In genomic region chr5:127028822-127029457, GRCh38 we compare ENCODE assay signal across 8 cellular contexts. TPM values are rescaled to one million over a fixed set of nuclear protein-coding genes. Genes with fewer than 3 reads are reported as not detected.
DNase-seq lines count a peak whose midpoint lies in the region; ATAC-seq, FAIRE-seq and TF ChIP-seq lines count a peak whose summit lies in the region.

No MANE protein-coding gene starts in this region.

- no peak overlapping the region for H2AK5ac ChIP-seq in mesendoderm (ENCODE audit: low read length)

- in situ Hi-C loops in astrocyte of the spinal cord (cut with HindIII; ENCODE audit: low sequenced_read_pairs), result no loop called here

- H3K4me3 ChIP-seq in astrocyte of the spinal cord (ENCODE audit: low read depth, low read length) (peak overlapping the region; percentile 74), mesendoderm (ENCODE audit: low read length) (no peak overlapping the region)

- H3K79me1 ChIP-seq in mesendoderm (ENCODE audit: low read length), result no peaks in the 10 kb centered on the region

- peak overlapping the region; percentile 87 for H3K4me3 Mint-ChIP-seq in mesothelial cell of epicardium

- no peak overlapping the region for H3K27ac ChIP-seq in mesendoderm (ENCODE audit: low read depth, low read length)

- no peak overlapping the region for H2BK15ac ChIP-seq in mesendoderm (replicated peaks; ENCODE audit: low read depth)

- H3K27me3 ChIP-seq in mesendoderm (ENCODE audit: insufficient read depth, low read length, poor library complexity), result no peaks in the 10 kb centered on the region

- H3K18ac ChIP-seq in mesendoderm (ENCODE audit: low read length), result no peak overlapping the region

- H3K56ac ChIP-seq in mesendoderm (ENCODE audit: low read length), result no peak overlapping the region

- H3K4me2 ChIP-seq in mesendoderm (ENCODE audit: low read length), result no peak overlapping the region

- H3K9me3 Mint-ChIP-seq in mesothelial cell of epicardium, result no peaks in the 10 kb centered on the region

- TF ChIP-seq POLR2A in GM12891 (IDR thresholded peaks at IDR 0.05; ENCODE audit: low read depth, low read length), result no peak

- 100% methylated on average over 2 of the region's 12 CpGs for WGBS in mesendoderm (ENCODE audit: extremely low coverage, insufficient coverage, low lambda C conversion rate)

- FAIRE-seq in GM12891 (lab: Jason Lieb, UNC), result peak; percentile 81

- no peak overlapping the region for H3K4ac ChIP-seq in mesendoderm (ENCODE audit: low read depth, low read length)

- peaks cover 17% of the 10 kb centered on the region for H3K4me1 Mint-ChIP-seq in mesothelial cell of epicardium

- H3K36me3 Mint-ChIP-seq in mesothelial cell of epicardium, result no peaks in the 10 kb centered on the region

- no peak for TF ChIP-seq CTCF in astrocyte of the spinal cord (IDR thresholded peaks at IDR 0.05; ENCODE audit: low read depth, low read length)
- no peak for TF ChIP-seq CTCF in mesothelial cell of epicardium (IDR thresholded peaks at IDR 0.05; ENCODE audit: unreplicated experiment)

- H3K27me3 Mint-ChIP-seq in mesothelial cell of epicardium (ENCODE audit: low read depth), result peaks cover 61% of the 10 kb centered on the region

- H3K23ac ChIP-seq in mesendoderm (ENCODE audit: low read length), result no peak overlapping the region

- H2BK120ac ChIP-seq in mesendoderm (ENCODE audit: low read depth, low read length), result no peak overlapping the region

- H4K8ac ChIP-seq in mesendoderm (ENCODE audit: low read depth, low read length), result no peak overlapping the region

- no peak overlapping the region for H3K9ac ChIP-seq in mesendoderm (ENCODE audit: low read length)

- H3K79me2 ChIP-seq in mesendoderm (ENCODE audit: control insufficient read depth, insufficient read depth, low read length), result no peaks in the 10 kb centered on the region

- DNase-seq in GM12891 (ENCODE audit: insufficient read length, low spot score) (no peak), NCI-H2171 (lab: John Stamatoyannopoulos, UW) (peak; percentile 3), astrocyte of the spinal cord (ENCODE audit: low read depth, low spot score) (peak; percentile 22), mesothelial cell of epicardium (ENCODE audit: low spot score in 2 of 2, unreplicated experiment in 2 of 2) (no peak), mesendoderm (no peak), HK-2 (ENCODE audit: unreplicated experiment) (no peak), GM19240 (ENCODE audit: insufficient read length, low spot score) (no peak)

- H4K5ac ChIP-seq in mesendoderm (ENCODE audit: low read length), result no peak overlapping the region

- no peaks in the 10 kb centered on the region for H3K4me1 ChIP-seq in mesendoderm (ENCODE audit: control insufficient read depth, low read depth, low read length)

- H2BK5ac ChIP-seq in mesendoderm (ENCODE audit: low read length), result no peak overlapping the region

- no peak for ATAC-seq in GM19324 (IDR thresholded peaks at IDR 0.05; ENCODE audit: low FRiP score, unreplicated experiment)

- no peak overlapping the region for H3K27ac Mint-ChIP-seq in mesothelial cell of epicardium

- no peaks in the 10 kb centered on the region for H3K36me3 ChIP-seq in mesendoderm (ENCODE audit: control insufficient read depth, insufficient read depth, low read length)

TF ChIP-seq in GM12891, 5 proteins besides CTCF, POLR2A, EP300 and RAD21:
- TF ChIP-seq SPI1 (IDR thresholded peaks at IDR 0.05; ENCODE audit: low read depth, low read length), result peak; percentile 29; the same call in 1 of the 2 replicates
- TF ChIP-seq POU2F2 (IDR thresholded peaks at IDR 0.05; ENCODE audit: low read depth, low read length), result no peak
- TF ChIP-seq PAX5 (IDR thresholded peaks at IDR 0.05; ENCODE audit: insufficient read depth, low read length, severe bottlenecking), result no peak

RNA-seq across cellular contexts. Expression of gene MARCHF3, which starts 1.4 kb away (rescaled TPM):
- 6.4 TPM for polyA plus RNA-seq in GM12891 (2012; ENCODE audit: low read depth, missing spikeins)
- 8.0 to 9.4 TPM (median 8.5 TPM) in 3 replicates for total RNA-seq in mesothelial cell of epicardium
- polyA plus RNA-seq in mesendoderm (2013, experiment 1 of 2), result 5.2 TPM
- 4.5 TPM for polyA plus RNA-seq in mesendoderm (2013, experiment 2 of 2)

RNA-seq across cellular contexts. Expression of gene C5orf63, which starts 44.4 kb away (rescaled TPM):
- 9.7 TPM for polyA plus RNA-seq in GM12891 (2012; ENCODE audit: low read depth, missing spikeins)
- 2.0 to 2.3 TPM (median 2.2 TPM) in 3 replicates for total RNA-seq in mesothelial cell of epicardium
- polyA plus RNA-seq in mesendoderm (2013, experiment 1 of 2), result 0.72 TPM
- 0.49 TPM for polyA plus RNA-seq in mesendoderm (2013, experiment 2 of 2)

Comparison
In these comparisons a context has a peak if more than half of its experiments do, and no peak if none do; other contexts are left out.
1. DNase-seq: peak in NCI-H2171 (single experiment) and astrocyte of the spinal cord (single experiment); none in GM12891 (single experiment), mesothelial cell of epicardium (0 of 2), mesendoderm (single experiment), HK-2 (single experiment) and GM19240 (single experiment).